Comparison of ENCODE assay signal across 13 cellular contexts in genomic region chrX:31279359-31279758, GRCh38.
A peak's percentile ranks its signal among the peaks of the same experiment; 100 is the strongest.
DNase-seq lines count a peak whose midpoint lies in the region; ATAC-seq and TF ChIP-seq lines count a peak whose summit lies in the region.
"Had no signal": no experiment of that assay in that cellular context is flagged by ENCODE, and none has a peak within 500 bp of the region (broad histone marks: within the 10 kb centered on the region; RNA-seq: fewer than 3 reads in every experiment).

No MANE protein-coding gene starts in this region.

- no peaks in the 10 kb centered on the region for H3K9me3 ChIP-seq in heart right ventricle
- H3K9me3 ChIP-seq: BLaER1, thoracic aorta had no signal

- no peaks in the 10 kb centered on the region for H3K36me3 ChIP-seq in heart right ventricle
- H3K36me3 ChIP-seq: BLaER1, thoracic aorta had no signal

- intact Hi-C loops in heart right ventricle (cut with DNase I) (loop anchor here in 2 of 10 donors (5.0 to 10.0 kb wide), 2 partner anchors 38 to 145 kb away; no protein-coding TSS in a partner anchor), Right ventricle myocardium superior (cut with DNase I) (no loop called here)

- H3K27me3 ChIP-seq in heart right ventricle, result no peaks in the 10 kb centered on the region
- no peaks in the 10 kb centered on the region for H3K27me3 ChIP-seq in foreskin keratinocyte

- 83% methylated on average over 2 of the region's 2 CpGs for WGBS in heart right ventricle, 2 donors

- H3K4me1 ChIP-seq in heart right ventricle (peaks cover 0 to 2% (median 0%) of the 10 kb centered on the region in 9 donors), foreskin keratinocyte (no peaks in the 10 kb centered on the region)
- H3K4me1 ChIP-seq: BLaER1 had no signal

- no peak for DNase-seq in heart right ventricle
- DNase-seq in Right ventricle myocardium superior, result no peak
- DNase-seq in RPMI7951 (ENCODE audit: low read depth), result peak; percentile 53
- peak; percentile 72 to 83 for DNase-seq in foreskin keratinocyte
- DNase-seq in NCI-H526 (lab: John Stamatoyannopoulos, UW), result no peak
- DNase-seq: dorsolateral prefrontal cortex, Karpas-422 had no signal

- H3K27ac ChIP-seq in heart right ventricle (no peak overlapping the region), foreskin keratinocyte (no peak overlapping the region)
- H3K27ac ChIP-seq: BLaER1, dorsolateral prefrontal cortex, SK-N-MC, thoracic aorta had no signal

- no peak overlapping the region for H3K4me3 ChIP-seq in heart right ventricle
- H3K4me3 ChIP-seq: BLaER1, dorsolateral prefrontal cortex, SK-N-MC, thoracic aorta had no signal

- TF ChIP-seq CTCF in heart right ventricle (IDR thresholded peaks at IDR 0.05), result peak in 5 of 9 donors; percentile 18 to 43 (median 24)
- peak; percentile 66 for TF ChIP-seq CTCF in foreskin keratinocyte (conservative IDR thresholded peaks at IDR 0.05)

- ATAC-seq in heart right ventricle (peak in 1 of 8 donors; percentile 29), Right ventricle myocardium superior (ENCODE audit: poor library complexity) (no peak), foreskin keratinocyte (peak; percentile 97), HG02642 (IDR thresholded peaks at IDR 0.05; ENCODE audit: poor library complexity, unreplicated experiment) (no peak), HG03097 (IDR thresholded peaks at IDR 0.05; ENCODE audit: low FRiP score, unreplicated experiment) (no peak), GM19328 (IDR thresholded peaks at IDR 0.05; ENCODE audit: unreplicated experiment) (no peak)

Comparison
In these comparisons a context has a peak if more than half of its experiments do, and no peak if none do; other contexts are left out.
1. DNase-seq: peak in RPMI7951 (single experiment) and foreskin keratinocyte (2 of 2); none in heart right ventricle (0 of 2), Right ventricle myocardium superior (single experiment) and NCI-H526 (0 of 2).